10 cellular contexts compared by ENCODE assay signal in the genomic region with DNA sequence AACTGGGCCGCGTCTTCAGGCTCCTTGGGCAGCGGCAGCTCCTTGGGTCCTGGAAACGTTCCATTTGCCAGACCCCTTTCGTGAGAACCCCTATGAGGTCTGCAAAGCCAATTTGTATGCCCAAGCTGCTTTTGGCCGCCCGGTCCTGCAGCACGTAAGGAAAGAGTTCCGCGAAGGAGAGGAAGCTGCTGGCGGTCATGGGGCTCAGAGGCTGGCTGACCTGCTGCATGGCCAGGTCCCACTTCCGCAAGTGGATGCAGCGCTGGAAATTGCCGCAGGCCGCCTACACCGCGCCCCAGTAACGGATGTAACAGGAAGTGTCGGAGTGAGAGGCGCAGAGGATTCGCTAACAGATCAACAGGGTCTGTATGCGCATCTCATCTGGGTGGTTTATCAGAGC. TPM values are rescaled to one million over a fixed set of nuclear protein-coding genes. Genes with fewer than 3 reads are reported as not detected.
"Had no signal": no experiment of that assay in that cellular context is flagged by ENCODE, and none has a peak within 500 bp of the region (broad histone marks: within the 10 kb centered on the region; RNA-seq: fewer than 3 reads in every experiment).

No MANE protein-coding gene starts in this region.

- FAIRE-seq: H54, HTR-8/SVneo had no signal

- H3K4me2 ChIP-seq: KMS-11 had no signal

- H3K9me3 Mint-ChIP-seq: H9 had no signal

- DNase-seq: GM23248, GOT3, H9, HCEC 1CT, IMR-90, KBM-7 had no signal

- H2AFZ ChIP-seq: GM23248 had no signal

- H3K27ac ChIP-seq: GM23248, KMS-11 had no signal

- H3K4me1 Mint-ChIP-seq: H9 had no signal

- H3K27ac Mint-ChIP-seq: H9 had no signal

- H3K9ac ChIP-seq: GM23248, KMS-11 had no signal

- H3K4me3 Mint-ChIP-seq: H9 had no signal

- H3K4me3 ChIP-seq: GM23248 had no signal

RNA-seq across cellular contexts. Expression of gene RFPL4B, which starts 18.8 kb away (rescaled TPM):
- total RNA-seq: GM23248, H9, HT-29, IMR-90 had no signal
- polyA plus RNA-seq: GM23248, IMR-90 had no signal
